Comparison of ENCODE assay signal across 12 cellular contexts in genomic region chr17:8941980-8942617, GRCh38. TPM values are rescaled to one million over a fixed set of nuclear protein-coding genes. Genes with fewer than 3 reads are reported as not detected.
DNase-seq lines count a peak whose midpoint lies in the region; ATAC-seq and TF ChIP-seq lines count a peak whose summit lies in the region.
"Had no signal": no experiment of that assay in that cellular context is flagged by ENCODE, and none has a peak within 500 bp of the region (broad histone marks: within the 10 kb centered on the region; RNA-seq: fewer than 3 reads in every experiment).

No MANE protein-coding gene starts in this region.

- H3K4me3 ChIP-seq in DND-41 (ENCODE audit: low read depth in 1 of 2, low read length in 2 of 2) (peak overlapping the region in 1 of 2 experiments; percentile 48; a peak in 2 of 4 replicates), thyroid gland (replicated peaks in 1 of 3) (no peak overlapping the region)
- H3K4me3 ChIP-seq: MG63 had no signal

- H3K27me3 Mint-ChIP-seq in activated T-cell treated with anti-CD3 and anti-CD28 coated beads, Interleukin-2, amount 50 U/mL, for 24 hours: no peaks in the 10 kb centered on the region
- no peaks in the 10 kb centered on the region for H3K27me3 Mint-ChIP-seq in natural killer cell (ENCODE audit: low read depth in 2 of 2)
- H3K27me3 Mint-ChIP-seq in progenitor cell of endocrine pancreas: peaks cover 37% of the 10 kb centered on the region

- H3K9me3 Mint-ChIP-seq in activated T-cell treated with anti-CD3 and anti-CD28 coated beads, Interleukin-2, amount 50 U/mL, for 24 hours: no peaks in the 10 kb centered on the region
- H3K9me3 Mint-ChIP-seq in natural killer cell: no peaks in the 10 kb centered on the region
- no peaks in the 10 kb centered on the region for H3K9me3 Mint-ChIP-seq in progenitor cell of endocrine pancreas (ENCODE audit: low read depth)

- peak overlapping the region; percentile 56 for H3K9ac ChIP-seq in DND-41 (ENCODE audit: low read depth, low read length)

- 68 to 74% methylated on average over 8 of the region's 8 CpGs for WGBS in thyroid gland, 2 donors

- peak overlapping the region; percentile 41 for H3K4me3 Mint-ChIP-seq in activated T-cell treated with anti-CD3 and anti-CD28 coated beads, Interleukin-2, amount 50 U/mL, for 24 hours
- H3K4me3 Mint-ChIP-seq in natural killer cell: peak overlapping the region; percentile 91
- no peak overlapping the region for H3K4me3 Mint-ChIP-seq in progenitor cell of endocrine pancreas (ENCODE audit: low read depth)
- H3K4me3 Mint-ChIP-seq: nephron had no signal

- H3K27me3 ChIP-seq in DND-41 (ENCODE audit: insufficient read depth, low read length, poor library complexity) (no peaks in the 10 kb centered on the region), thyroid gland (no peaks in the 10 kb centered on the region)

- H3K9me3 ChIP-seq in DND-41 (ENCODE audit: insufficient read depth, low read length, severe bottlenecking) (no peaks in the 10 kb centered on the region), thyroid gland (no peaks in the 10 kb centered on the region)

- H3K79me2 ChIP-seq in DND-41 (ENCODE audit: insufficient read depth, low read length): peaks cover 43% of the 10 kb centered on the region

- TF ChIP-seq POLR2A in thyroid gland (IDR thresholded peaks at IDR 0.05): no peak

- peak; percentile 88 for DNase-seq in DND-41
- DNase-seq in activated T-cell treated with anti-CD3 and anti-CD28 coated beads, Interleukin-2, amount 50 U/mL, for 24 hours: peak; percentile 55
- DNase-seq in natural killer cell: no peak
- no peak for DNase-seq in hippocampal formation (lab: John Stamatoyannopoulos, UW)
- no peak for DNase-seq in thyroid gland
- DNase-seq in progenitor cell of endocrine pancreas (ENCODE audit: low spot score, unreplicated experiment): no peak
- DNase-seq: amygdala, MG63 had no signal

- peak overlapping the region; percentile 93 for H3K27ac Mint-ChIP-seq in activated T-cell treated with anti-CD3 and anti-CD28 coated beads, Interleukin-2, amount 50 U/mL, for 24 hours
- H3K27ac Mint-ChIP-seq in natural killer cell (peak overlapping the region in 1 of 2 donors; percentile 98), progenitor cell of endocrine pancreas (no peak overlapping the region)
- H3K27ac Mint-ChIP-seq: nephron had no signal

- intact Hi-C loops in natural killer cell (cut with micrococcal nuclease): loop anchor here (1.0 to 2.0 kb wide), 2 partner anchors 9 to 15 kb away; no protein-coding TSS in a partner anchor
- intact Hi-C loops in thyroid gland (cut with DNase I): no loop called here

- H2AFZ ChIP-seq in DND-41 (ENCODE audit: low read depth, low read length): no peak overlapping the region

- H3K27ac ChIP-seq in DND-41 (ENCODE audit: low read length) (peak overlapping the region; percentile 92), thyroid gland (no peak overlapping the region)

- H4K20me1 ChIP-seq in DND-41 (ENCODE audit: insufficient read depth, low read length): no peaks in the 10 kb centered on the region

- peaks cover 22% of the 10 kb centered on the region for H3K36me3 ChIP-seq in DND-41 (ENCODE audit: insufficient read depth, low read length)
- H3K36me3 ChIP-seq in thyroid gland: no peaks in the 10 kb centered on the region
- H3K36me3 ChIP-seq: MG63 had no signal

- peaks cover 87% of the 10 kb centered on the region for H3K4me1 Mint-ChIP-seq in activated T-cell treated with anti-CD3 and anti-CD28 coated beads, Interleukin-2, amount 50 U/mL, for 24 hours (ENCODE audit: low read depth)
- H3K4me1 Mint-ChIP-seq in natural killer cell (peaks cover 91 to 94% of the 10 kb centered on the region in 2 donors), progenitor cell of endocrine pancreas (ENCODE audit: low read depth) (no peaks in the 10 kb centered on the region)
- H3K4me1 Mint-ChIP-seq: nephron had no signal

- TF ChIP-seq CTCF in DND-41 (IDR thresholded peaks at IDR 0.05; ENCODE audit: borderline replicate concordance, extremely low read depth, low read length, poor library complexity, severe bottlenecking) (peak; percentile 14), natural killer cell (IDR thresholded peaks at IDR 0.05) (no peak), thyroid gland (IDR thresholded peaks at IDR 0.05) (no peak), progenitor cell of endocrine pancreas (IDR thresholded peaks at IDR 0.05; ENCODE audit: unreplicated experiment) (no peak)

- H3K36me3 Mint-ChIP-seq in activated T-cell treated with anti-CD3 and anti-CD28 coated beads, Interleukin-2, amount 50 U/mL, for 24 hours (ENCODE audit: low read depth): peaks cover 58% of the 10 kb centered on the region
- H3K36me3 Mint-ChIP-seq in natural killer cell (peaks cover 6% of the 10 kb centered on the region), progenitor cell of endocrine pancreas (ENCODE audit: insufficient read depth) (no peaks in the 10 kb centered on the region)

- H3K4me1 ChIP-seq in DND-41 (ENCODE audit: insufficient read depth, low read length) (peaks cover 55% of the 10 kb centered on the region), thyroid gland (no peaks in the 10 kb centered on the region)

- peak overlapping the region; percentile 64 for H3K4me2 ChIP-seq in DND-41 (ENCODE audit: insufficient read depth, low read length)

- peak; percentile 62 for ATAC-seq in DND-41 (ENCODE audit: insufficient read depth, low read depth)
- peak; percentile 20 for ATAC-seq in HG02759 (IDR thresholded peaks at IDR 0.05; ENCODE audit: unreplicated experiment)
- peak; percentile 52 to 57 (median 52) for ATAC-seq in natural killer cell
- ATAC-seq in HG02973 (IDR thresholded peaks at IDR 0.05; ENCODE audit: unreplicated experiment): no peak

RNA-seq across cellular contexts. Expression of gene PIK3R5, which starts 23.4 kb away (rescaled TPM):
- total RNA-seq in natural killer cell (100 to 1,000 TPM; 254 to 364 (median 348) TPM), thyroid gland (10 to 100 TPM in 1 of 4 donors, 1 to 10 TPM in 3; 2.3 to 10.6 (median 5.1) TPM), progenitor cell of endocrine pancreas (0.29 and 0.50 TPM in 2 replicates)
- total RNA-seq: dermis microvascular lymphatic vessel endothelial cell had no signal

Comparison
In these comparisons a context has a peak if more than half of its experiments do, and no peak if none do; other contexts are left out.
1. DNase-seq: peak in DND-41 (single experiment) and activated T-cell treated with anti-CD3 and anti-CD28 coated beads, Interleukin-2, amount 50 U/mL, for 24 hours (single experiment); none in natural killer cell (single experiment), hippocampal formation (0 of 2), thyroid gland (0 of 2) and progenitor cell of endocrine pancreas (single experiment).
2. RNA of gene PIK3R5, which starts 23.4 kb away (total RNA-seq): 254 to 364 TPM in natural killer cell; 2.3 to 10.6 TPM in thyroid gland and 0.29 to 0.50 TPM in progenitor cell of endocrine pancreas; every median in the first group is over 10 times any median in the second.